Comparison of ENCODE assay signal across 8 cellular contexts in the genomic region with DNA sequence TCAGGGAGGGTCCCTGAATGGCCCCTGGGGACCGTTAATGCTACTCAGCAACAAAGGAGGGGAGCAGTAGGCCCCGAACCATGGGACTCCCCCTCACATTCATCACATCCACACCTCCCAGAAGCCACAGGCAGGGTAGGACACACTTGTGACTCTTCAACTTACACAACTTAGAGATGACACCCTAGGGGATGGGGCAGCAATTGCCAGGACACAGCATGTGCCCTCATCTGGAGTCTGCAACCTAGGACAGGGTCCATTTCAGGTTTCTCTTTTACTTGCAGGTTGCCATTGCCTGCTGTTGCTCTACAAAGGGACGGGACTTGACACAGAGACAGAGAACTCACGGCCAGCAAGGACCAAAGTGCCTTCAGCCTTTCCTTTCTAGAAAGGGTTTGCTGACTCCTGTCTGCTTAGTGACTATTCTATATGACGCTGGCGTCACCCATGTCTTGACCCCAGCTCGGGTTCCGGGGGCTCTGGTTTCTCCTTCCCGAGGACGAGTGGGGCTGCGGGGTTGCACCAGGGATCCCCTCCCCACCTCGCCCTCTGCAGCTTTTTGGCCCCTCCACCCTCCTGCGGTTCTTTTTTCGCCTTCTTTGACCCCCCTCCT. TPM values are rescaled to one million over a fixed set of nuclear protein-coding genes. Genes with fewer than 3 reads are reported as not detected.
DNase-seq lines count a peak whose midpoint lies in the region; ATAC-seq and TF ChIP-seq lines count a peak whose summit lies in the region.

No MANE protein-coding gene starts in this region.

- peak; percentile 17 for DNase-seq in activated CD4-positive, alpha-beta T cell treated with anti-CD3 and anti-CD28 coated beads, Interleukin-2, amount 10 ng/mL, durations not matched to agents 7 days and 5 days
- DNase-seq in activated CD4-positive, alpha-beta T cell treated with anti-CD3 and anti-CD28 coated beads for 4 hours = no peak
- DNase-seq in adipocyte (ENCODE audit: low read depth) (peak; percentile 15), left lobe of liver (ENCODE audit: low spot score) (no peak), transverse colon (no peak), foreskin melanocyte (no peak), NCI-H187 (lab: John Stamatoyannopoulos, UW) (no peak)

- CTCF ChIA-PET in activated CD4-positive, alpha-beta T cell treated with anti-CD3 and anti-CD28 coated beads, Interleukin-2, amount 10 ng/mL, durations not matched to agents 7 days and 5 days (lab: Charles Lee) = no interaction called here

- TF ChIP-seq CTCF in transverse colon (IDR thresholded peaks at IDR 0.05) = no peak

- H3K9ac ChIP-seq in adipocyte (ENCODE audit: low read length) = peak overlapping the region; percentile 88

- no peaks in the 10 kb centered on the region for H3K9me3 Mint-ChIP-seq in activated CD4-positive, alpha-beta T cell treated with anti-CD3 and anti-CD28 coated beads, Interleukin-2, amount 10 ng/mL, durations not matched to agents 7 days and 5 days

- peak overlapping the region in 3 of 4 donors; percentile 67 to 81 (median 69) for H3K27ac ChIP-seq in transverse colon

- peak overlapping the region; percentile 81 for H3K4me3 Mint-ChIP-seq in activated CD4-positive, alpha-beta T cell treated with anti-CD3 and anti-CD28 coated beads, Interleukin-2, amount 10 ng/mL, durations not matched to agents 7 days and 5 days

- peaks cover 22% of the 10 kb centered on the region for H3K27me3 Mint-ChIP-seq in activated CD4-positive, alpha-beta T cell treated with anti-CD3 and anti-CD28 coated beads, Interleukin-2, amount 10 ng/mL, durations not matched to agents 7 days and 5 days

- peaks cover 24% of the 10 kb centered on the region for H3K4me1 Mint-ChIP-seq in activated CD4-positive, alpha-beta T cell treated with anti-CD3 and anti-CD28 coated beads, Interleukin-2, amount 10 ng/mL, durations not matched to agents 7 days and 5 days

- H3K36me3 ChIP-seq in adipocyte (ENCODE audit: control insufficient read depth, insufficient read depth, low read length, severe bottlenecking) = peaks cover 3% of the 10 kb centered on the region
- H3K36me3 ChIP-seq in transverse colon = no peaks in the 10 kb centered on the region

- WGBS in transverse colon (ENCODE audit: low coverage in 1 of 2), 2 donors = 17% methylated on average over 14 of the region's 14 CpGs; no CpG with 5 or more reads in 1 of the 2 donors

- TF ChIP-seq EP300 in transverse colon (IDR thresholded peaks at IDR 0.05; ENCODE audit: low read depth) = no peak

- TF ChIP-seq POLR2A in transverse colon (IDR thresholded peaks at IDR 0.05) = no peak

- H3K27me3 ChIP-seq in adipocyte (replicated peaks; ENCODE audit: control insufficient read depth, insufficient read depth, low read length) (no peaks in the 10 kb centered on the region), transverse colon (peaks cover 4% of the 10 kb centered on the region)

- peak overlapping the region; percentile 90 for H3K4me3 ChIP-seq in adipocyte (ENCODE audit: low read length)
- H3K4me3 ChIP-seq in transverse colon = peak overlapping the region; percentile 49 to 57 (median 52)

- in situ Hi-C loops in transverse colon (cut with MboI; ENCODE audit: low pct_ligation_motif_present in 1 of 4, low pct_unique_long_range_greater_than_20kb in 1 of 4, low sequenced_read_pairs in 3 of 4) = loop anchor here in 1 of 4 donors (25.0 kb wide), 1 partner anchor 744 kb away; no protein-coding TSS in a partner anchor

- H3K4me1 ChIP-seq in adipocyte (ENCODE audit: control insufficient read depth, insufficient read depth, low read length) (peaks cover 12% of the 10 kb centered on the region), transverse colon (peaks cover 6 to 23% (median 15%) of the 10 kb centered on the region in 4 donors)

- H3K36me3 Mint-ChIP-seq in activated CD4-positive, alpha-beta T cell treated with anti-CD3 and anti-CD28 coated beads, Interleukin-2, amount 10 ng/mL, durations not matched to agents 7 days and 5 days (ENCODE audit: low read depth) = no peaks in the 10 kb centered on the region

- POLR2A ChIA-PET in activated CD4-positive, alpha-beta T cell treated with anti-CD3 and anti-CD28 coated beads, Interleukin-2, amount 10 ng/mL, durations not matched to agents 7 days and 5 days (lab: Charles Lee) = no interaction called here

- intact Hi-C loops in transverse colon (cut with DNase I; ENCODE audit: low total_unique reads) = no loop called here

- H3K27ac Mint-ChIP-seq in activated CD4-positive, alpha-beta T cell treated with anti-CD3 and anti-CD28 coated beads, Interleukin-2, amount 10 ng/mL, durations not matched to agents 7 days and 5 days = peak overlapping the region; percentile 22

- H3K9me3 ChIP-seq in adipocyte (ENCODE audit: control insufficient read depth, low read length) (no peaks in the 10 kb centered on the region), transverse colon (no peaks in the 10 kb centered on the region)

- ATAC-seq in left lobe of liver = peak; percentile 11
- ATAC-seq in HG02763 (IDR thresholded peaks at IDR 0.05; ENCODE audit: unreplicated experiment) = no peak

RNA-seq across cellular contexts. Expression of a gene that starts 0.6 kb away (rescaled TPM):
- total RNA-seq in activated CD4-positive, alpha-beta T cell treated with anti-CD3 and anti-CD28 coated beads, Interleukin-2, amount 10 ng/mL, durations not matched to agents 7 days and 5 days = 1 to 10 TPM; 1.0 to 1.1 TPM
- total RNA-seq in left lobe of liver = 0.35 TPM
- total RNA-seq in transverse colon = 1 to 10 TPM in 1 of 4 donors, under 1 TPM in 1, not detected in 2; 0.79 to 2.0 TPM

RNA-seq across cellular contexts. Expression of a gene that starts 42.9 kb away (rescaled TPM):
- not detected for total RNA-seq in activated CD4-positive, alpha-beta T cell treated with anti-CD3 and anti-CD28 coated beads, Interleukin-2, amount 10 ng/mL, durations not matched to agents 7 days and 5 days
- total RNA-seq in left lobe of liver (not detected), transverse colon (not detected)

Comparison
In these comparisons a context has a peak if more than half of its experiments do, and no peak if none do; other contexts are left out.
1. DNase-seq: peak in activated CD4-positive, alpha-beta T cell treated with anti-CD3 and anti-CD28 coated beads, Interleukin-2, amount 10 ng/mL, durations not matched to agents 7 days and 5 days (single experiment) and adipocyte (single experiment); none in activated CD4-positive, alpha-beta T cell treated with anti-CD3 and anti-CD28 coated beads for 4 hours (0 of 2), left lobe of liver (single experiment), transverse colon (single experiment), foreskin melanocyte (single experiment) and NCI-H187 (0 of 2).